In the genomic region with DNA sequence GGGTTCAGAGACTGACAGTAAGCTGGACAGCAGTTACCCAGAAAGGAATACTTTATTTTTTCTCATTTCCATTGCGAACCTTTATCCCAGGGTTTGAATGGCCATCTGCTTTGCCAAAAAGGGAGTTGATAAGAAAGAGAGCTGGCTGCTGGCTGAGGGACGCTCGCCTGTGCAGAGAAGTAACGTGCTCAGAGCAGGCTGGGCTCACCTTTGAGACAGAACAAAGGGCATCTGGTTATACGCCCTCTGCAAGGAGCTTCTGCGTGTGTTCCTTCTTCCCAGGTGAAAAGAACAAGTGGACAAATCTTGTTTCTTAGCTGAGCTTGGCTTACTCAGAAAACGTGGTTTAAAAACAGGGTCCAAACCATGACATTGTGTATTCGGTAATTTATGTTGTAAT, we compare ENCODE assay signal across 16 cellular contexts. TPM values are rescaled to one million over a fixed set of nuclear protein-coding genes. Genes with fewer than 3 reads are reported as not detected.
DNase-seq lines count a peak whose midpoint lies in the region; ATAC-seq, FAIRE-seq and TF ChIP-seq lines count a peak whose summit lies in the region.
"Had no signal": no experiment of that assay in that cellular context is flagged by ENCODE, and none has a peak within 500 bp of the region (broad histone marks: within the 10 kb centered on the region; RNA-seq: fewer than 3 reads in every experiment).

No MANE protein-coding gene starts in this region.

- TF ChIP-seq POLR2A in endothelial cell of umbilical vein (IDR thresholded peaks at IDR 0.05; ENCODE audit: low read depth, low read length) (no peak), transverse colon (IDR thresholded peaks at IDR 0.05) (no peak)

- H3K27me3 Mint-ChIP-seq in nephron progenitor cell (ENCODE audit: low read depth, poor library complexity) = no peaks in the 10 kb centered on the region

- CTCF ChIA-PET in endothelial cell of umbilical vein (lab: Charles Lee) = interaction anchor here (1.0 to 2.1 kb wide), 2 partner anchors 11 to 22 kb away, joined by 4 to 5 read pairs; no protein-coding TSS in a partner anchor

- no peak for TF ChIP-seq EP300 in transverse colon (IDR thresholded peaks at IDR 0.05; ENCODE audit: low read depth)

- FAIRE-seq in endothelial cell of umbilical vein (lab: Jason Lieb, UNC) = no peak
- no peak for FAIRE-seq in kidney (lab: Jason Lieb, UNC)

- no peaks in the 10 kb centered on the region for H3K27me3 ChIP-seq in right cardiac atrium (ENCODE audit: control insufficient read depth, insufficient read depth)
- no peaks in the 10 kb centered on the region for H3K27me3 ChIP-seq in endothelial cell of umbilical vein (ENCODE audit: control insufficient read depth in 2 of 2, insufficient read depth in 2 of 2, low read length in 2 of 2)
- no peaks in the 10 kb centered on the region for H3K27me3 ChIP-seq in transverse colon
- H3K27me3 ChIP-seq: BLaER1 had no signal

- no peaks in the 10 kb centered on the region for H3K9me3 ChIP-seq in right cardiac atrium (ENCODE audit: control insufficient read depth, low read length)
- no peaks in the 10 kb centered on the region for H3K9me3 ChIP-seq in endothelial cell of umbilical vein (replicated peaks; ENCODE audit: control insufficient read depth, insufficient read depth, low read length)
- no peaks in the 10 kb centered on the region for H3K9me3 ChIP-seq in transverse colon
- H3K9me3 ChIP-seq in kidney (ENCODE audit: control insufficient read depth in 1 of 2, low read length in 2 of 2) = no peaks in the 10 kb centered on the region
- H3K9me3 ChIP-seq: BLaER1, Caco-2 had no signal

- no peak overlapping the region for H3K27ac ChIP-seq in right cardiac atrium (ENCODE audit: low read length)
- H3K27ac ChIP-seq in endothelial cell of umbilical vein (ENCODE audit: insufficient read depth, low read depth, low read length) = no peak overlapping the region
- peak overlapping the region; percentile 43 to 59 (median 52) for H3K27ac ChIP-seq in transverse colon
- H3K27ac ChIP-seq in kidney (ENCODE audit: low read depth in 2 of 2, low read length in 2 of 2) = no peak overlapping the region
- H3K27ac ChIP-seq: BLaER1, GM23248 had no signal

- H3K36me3 ChIP-seq in endothelial cell of umbilical vein (ENCODE audit: control insufficient read depth in 2 of 2, extremely low read depth in 1 of 2, insufficient read depth in 2 of 2, low read length in 2 of 2) = peaks cover 11 to 15% of the 10 kb centered on the region in 2 experiments
- H3K36me3 ChIP-seq in transverse colon = peaks cover 0 to 13% (median 5%) of the 10 kb centered on the region in 4 donors
- no peaks in the 10 kb centered on the region for H3K36me3 ChIP-seq in kidney (ENCODE audit: control insufficient read depth in 1 of 2, insufficient read depth in 2 of 2, low read length in 2 of 2)

- H4K20me1 ChIP-seq in endothelial cell of umbilical vein (replicated peaks; ENCODE audit: control insufficient read depth, extremely low read depth, insufficient read depth, low read length) = no peaks in the 10 kb centered on the region

- DNase-seq in right cardiac atrium (no peak), left cardiac atrium (no peak), endothelial cell of umbilical vein (ENCODE audit: low read depth, low spot score) (peak; percentile 1), nephron progenitor cell (no peak), transverse colon (peak; percentile 51), GM20000 (ENCODE audit: low spot score) (no peak), kidney (no peak)
- DNase-seq: 8988T; AML-193; Caco-2; CD8-positive, alpha-beta memory T cell; GF-D8; GM23248; H9 had no signal

- POLR2A ChIA-PET in endothelial cell of umbilical vein (lab: Charles Lee) = interaction anchor here (0.6 kb wide), 1 partner anchor 57 kb away, joined by 3 read pairs; no protein-coding TSS in a partner anchor

- dilution Hi-C loops in endothelial cell of umbilical vein (cut with MboI; ENCODE audit: extremely low pct_ligation_motif_present, low sequenced_read_pairs) = no loop called here

- H3K27ac Mint-ChIP-seq in nephron progenitor cell = peak overlapping the region; percentile 72
- H3K27ac Mint-ChIP-seq: CD8-positive, alpha-beta memory T cell; H9 had no signal

- peaks cover 40% of the 10 kb centered on the region for H3K4me1 Mint-ChIP-seq in nephron progenitor cell

- TF ChIP-seq CTCF in endothelial cell of umbilical vein (IDR thresholded peaks at IDR 0.05; ENCODE audit: extremely low read depth in 1 of 2, insufficient read depth in 1 of 2, low read depth in 1 of 2, low read length in 2 of 2) = no peak
- no peak for TF ChIP-seq CTCF in nephron progenitor cell (IDR thresholded peaks at IDR 0.05)
- no peak for TF ChIP-seq CTCF in transverse colon (IDR thresholded peaks at IDR 0.05)
- no peak for TF ChIP-seq CTCF in GM20000 (IDR thresholded peaks at IDR 0.05; ENCODE audit: extremely low read depth, missing control alignments)
- TF ChIP-seq CTCF in kidney (IDR thresholded peaks at IDR 0.05; ENCODE audit: borderline replicate concordance, extremely low read depth, insufficient read depth) = no peak

- in situ Hi-C loops in transverse colon (cut with MboI; ENCODE audit: low pct_ligation_motif_present in 1 of 4, low pct_unique_long_range_greater_than_20kb in 1 of 4, low sequenced_read_pairs in 3 of 4) = no loop called here

- no peaks in the 10 kb centered on the region for H3K9me3 Mint-ChIP-seq in nephron progenitor cell
- H3K9me3 Mint-ChIP-seq: CD8-positive, alpha-beta memory T cell; H9 had no signal

- H3K36me3 Mint-ChIP-seq in nephron progenitor cell (ENCODE audit: low read depth) = peaks cover 31% of the 10 kb centered on the region
- H3K36me3 Mint-ChIP-seq: CD8-positive, alpha-beta memory T cell had no signal

- H3K4me1 ChIP-seq in right cardiac atrium (ENCODE audit: control insufficient read depth, insufficient read depth, low read length) (no peaks in the 10 kb centered on the region), endothelial cell of umbilical vein (ENCODE audit: control insufficient read depth, extremely low read depth, insufficient read depth, low read length) (peaks cover 8% of the 10 kb centered on the region), transverse colon (peaks cover 0 to 31% (median 3%) of the 10 kb centered on the region in 4 donors), kidney (ENCODE audit: control insufficient read depth in 1 of 2, insufficient read depth in 1 of 2, low read depth in 1 of 2, low read length in 2 of 2) (no peaks in the 10 kb centered on the region)

- 59% methylated on average over 8 of the region's 8 CpGs for WGBS in right cardiac atrium
- WGBS in transverse colon (ENCODE audit: low coverage in 1 of 2), 2 donors = 46 to 53% methylated on average over 8 of the region's 8 CpGs

- H3K9ac ChIP-seq in endothelial cell of umbilical vein (replicated peaks; ENCODE audit: extremely low read depth, insufficient read depth, low read length) = no peak overlapping the region
- no peak overlapping the region for H3K9ac ChIP-seq in kidney (ENCODE audit: low read length in 2 of 2)
- H3K9ac ChIP-seq: BLaER1, GM23248 had no signal

- intact Hi-C loops in right cardiac atrium (cut with DNase I) (no loop called here), left cardiac atrium (cut with DNase I) (no loop called here), endothelial cell of umbilical vein (cut with micrococcal nuclease) (no loop called here), transverse colon (cut with DNase I; ENCODE audit: low total_unique reads) (no loop called here), kidney (cut with DNase I) (no loop called here)

- no peaks in the 10 kb centered on the region for H3K9me1 ChIP-seq in endothelial cell of umbilical vein (replicated peaks; ENCODE audit: control insufficient read depth, extremely low read depth, insufficient read depth, low read length)

- BruUV-seq in endothelial cell of umbilical vein (replicated peaks; lab: Mats Ljungman, UMichigan) = no TSS peak

- H3K4me2 ChIP-seq in endothelial cell of umbilical vein (ENCODE audit: insufficient read depth, low read length) = no peak overlapping the region
- H3K4me2 ChIP-seq: BLaER1 had no signal

- ATAC-seq in right cardiac atrium = peak; percentile 14 to 45
- ATAC-seq in left cardiac atrium = no peak
- ATAC-seq in HG02759 (IDR thresholded peaks at IDR 0.05; ENCODE audit: unreplicated experiment) = no peak

- no peak overlapping the region for H2AFZ ChIP-seq in endothelial cell of umbilical vein (ENCODE audit: low read depth, low read length)
- H2AFZ ChIP-seq: GM23248 had no signal

- H3K4me3 Mint-ChIP-seq in nephron progenitor cell = no peak overlapping the region
- H3K4me3 Mint-ChIP-seq: CD8-positive, alpha-beta memory T cell; H9 had no signal

- no peak overlapping the region for H3K4me3 ChIP-seq in right cardiac atrium (ENCODE audit: low read length)
- no peak overlapping the region for H3K4me3 ChIP-seq in endothelial cell of umbilical vein (replicated peaks in 1 of 3; ENCODE audit: insufficient read depth in 1 of 3, low read depth in 1 of 3, low read length in 3 of 3)
- H3K4me3 ChIP-seq in transverse colon = no peak overlapping the region
- H3K4me3 ChIP-seq in kidney (ENCODE audit: low read length in 2 of 2) = no peak overlapping the region
- H3K4me3 ChIP-seq: BLaER1, GM23248 had no signal

- H3K79me2 ChIP-seq in endothelial cell of umbilical vein (ENCODE audit: control insufficient read depth, insufficient read depth, low read length) = no peaks in the 10 kb centered on the region

TF ChIP-seq in endothelial cell of umbilical vein, 7 proteins besides CTCF, POLR2A, EP300 and RAD21 (continues in another document):
- no peak for TF ChIP-seq POLR2AphosphoS5 (IDR thresholded peaks at IDR 0.05; ENCODE audit: insufficient read depth, low read depth, low read length)
- TF ChIP-seq, protein P1, sequence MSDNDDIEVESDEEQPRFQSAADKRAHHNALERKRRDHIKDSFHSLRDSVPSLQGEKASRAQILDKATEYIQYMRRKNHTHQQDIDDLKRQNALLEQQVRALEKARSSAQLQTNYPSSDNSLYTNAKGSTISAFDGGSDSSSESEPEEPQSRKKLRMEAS (IDR thresholded peaks at IDR 0.05; ENCODE audit: insufficient read depth, insufficient read length) = no peak
- TF ChIP-seq EZH2 (IDR thresholded peaks at IDR 0.05; ENCODE audit: borderline replicate concordance, low read depth, low read length, severe bottlenecking) = no peak
- no peak for TF ChIP-seq MYC (IDR thresholded peaks at IDR 0.05; ENCODE audit: low read depth, low read length)

RNA-seq across cellular contexts. Expression of gene EFNB2, which starts 47.4 kb away (rescaled TPM):
- total RNA-seq in right cardiac atrium (10 to 100 TPM in 3 of 4 donors, 1 to 10 TPM in 1; 9.6 to 19.4 (median 14.6) TPM), left cardiac atrium (10 to 100 TPM in 1 of 2 donors, 1 to 10 TPM in 1; 9.5 to 14.8 TPM), endothelial cell of umbilical vein (69.5 and 80.3 TPM in 2 replicates), transverse colon (10 to 100 TPM; 46.8 to 84.2 (median 77.6) TPM), kidney (32.8 TPM)
- polyA plus RNA-seq in right cardiac atrium (10.7 TPM), endothelial cell of umbilical vein (42.0 and 50.4 TPM in 2 replicates), kidney (ENCODE audit: insufficient read depth, low read depth, low replicate concordance) (12.7 TPM)
- 46.0 and 47.8 TPM in 2 replicates for polyA plus RNA-seq in endothelial cell of umbilical vein (2011; cell fraction: cytosol; rRNA removed)
- 125 and 151 TPM in 2 replicates for polyA plus RNA-seq in endothelial cell of umbilical vein (2011; cell fraction: nucleus; rRNA removed)
- polyA plus RNA-seq in endothelial cell of umbilical vein (2012) = 26.2 and 34.6 TPM in 2 replicates
- 97.3 and 109 TPM in 2 replicates for polyA minus RNA-seq in endothelial cell of umbilical vein
- 0.51 TPM for polyA minus RNA-seq in endothelial cell of umbilical vein (2011; cell fraction: cytosol; rRNA and poly(A)+ RNA removed)
- polyA minus RNA-seq in endothelial cell of umbilical vein (2011; cell fraction: nucleus; rRNA and poly(A)+ RNA removed) = 147 and 153 TPM in 2 replicates

Comparison
In these comparisons a context has a peak if more than half of its experiments do, and no peak if none do; other contexts are left out.
1. ATAC-seq: peak in right cardiac atrium (2 of 2); none in left cardiac atrium (0 of 2) and HG02759 (single experiment).
2. DNase-seq: peak in endothelial cell of umbilical vein (single experiment) and transverse colon (single experiment); none in right cardiac atrium (0 of 3), left cardiac atrium (single experiment), nephron progenitor cell (single experiment), GM20000 (single experiment) and kidney (single experiment).
3. H3K27ac ChIP-seq: peak in transverse colon (4 of 4); none in right cardiac atrium (single experiment), endothelial cell of umbilical vein (single experiment) and kidney (0 of 2).